Comparison of ENCODE assay signal across 8 cellular contexts in the genomic region with DNA sequence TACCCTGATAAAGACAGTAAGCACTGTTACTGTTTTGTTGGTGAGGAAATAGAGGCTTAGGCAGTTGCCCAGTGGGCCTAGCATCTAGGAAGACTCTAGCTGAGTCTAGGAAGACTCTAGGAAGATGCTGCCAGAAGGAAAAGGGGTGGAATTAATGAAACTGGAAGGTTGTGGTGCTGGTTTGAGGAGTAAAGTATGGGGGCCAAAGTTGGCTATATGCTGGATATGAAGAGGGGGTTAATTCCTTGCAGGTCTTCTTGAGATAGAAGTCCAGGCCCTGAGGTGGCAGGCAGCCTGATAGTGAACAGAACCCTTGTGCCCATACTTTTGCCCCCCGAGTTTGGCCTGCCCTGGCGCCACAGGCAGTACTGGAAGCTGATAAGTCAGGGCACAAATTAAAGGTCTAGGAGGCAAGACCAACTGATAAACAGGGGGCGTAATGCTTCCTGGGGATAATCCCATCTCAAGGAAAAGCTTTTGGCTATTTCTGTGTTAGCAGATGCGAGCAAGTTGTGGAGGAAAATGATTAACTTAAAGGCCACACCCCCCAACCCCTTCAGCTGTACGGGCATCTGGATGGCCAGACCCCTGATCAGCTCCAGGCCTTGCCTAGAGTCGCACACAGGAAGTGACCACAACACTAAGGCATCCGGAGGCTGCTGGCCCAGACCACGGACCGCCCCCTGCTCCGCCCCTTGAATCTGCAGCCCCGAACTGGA. TPM values are rescaled to one million over a fixed set of nuclear protein-coding genes. Genes with fewer than 3 reads are reported as not detected.
A peak's percentile ranks its signal among the peaks of the same experiment; 100 is the strongest.
DNase-seq lines count a peak whose midpoint lies in the region; ATAC-seq and TF ChIP-seq lines count a peak whose summit lies in the region.

No MANE protein-coding gene starts in this region.

- intact Hi-C loops in activated CD4-positive, alpha-beta T cell treated with anti-CD3 and anti-CD28 coated beads, Interleukin-2, amount 10 ng/mL, durations not matched to agents 24 days and 14 days (cut with micrococcal nuclease) = loop anchor here (1.0 to 10.0 kb wide), 7 partner anchors 61 to 372 kb away; a partner anchor contains a TSS
- intact Hi-C loops in stomach (cut with DNase I; ENCODE audit: low total_unique reads) = loop anchor here (10.0 kb wide), 1 partner anchor 78 kb away; a partner anchor contains a TSS

- H3K27me3 Mint-ChIP-seq in activated CD4-positive, alpha-beta T cell treated with anti-CD3 and anti-CD28 coated beads, Interleukin-2, amount 10 ng/mL, durations not matched to agents 24 days and 14 days = no peaks in the 10 kb centered on the region

- H3K27ac Mint-ChIP-seq in activated CD4-positive, alpha-beta T cell treated with anti-CD3 and anti-CD28 coated beads, Interleukin-2, amount 10 ng/mL, durations not matched to agents 24 days and 14 days = no peak overlapping the region

- H3K4me3 Mint-ChIP-seq in activated CD4-positive, alpha-beta T cell treated with anti-CD3 and anti-CD28 coated beads, Interleukin-2, amount 10 ng/mL, durations not matched to agents 24 days and 14 days = no peak overlapping the region

- 23 to 28% methylated on average over 7 to 8 of the region's 11 CpGs for WGBS in mesodermal cell (ENCODE audit: insufficient coverage in 2 of 2), 2 experiments
- WGBS in stomach, 5 donors = 5 to 12% (median 8%) methylated on average over 9 to 11 of the region's 11 CpGs

- H3K27ac ChIP-seq in epithelial cell of prostate (peak overlapping the region; percentile 90), mesodermal cell (ENCODE audit: low read depth, low read length, severe bottlenecking) (peak overlapping the region; percentile 96), stomach (peak overlapping the region; percentile 79 to 100 (median 99))

- H3K4me1 Mint-ChIP-seq in activated CD4-positive, alpha-beta T cell treated with anti-CD3 and anti-CD28 coated beads, Interleukin-2, amount 10 ng/mL, durations not matched to agents 24 days and 14 days = peaks cover 44% of the 10 kb centered on the region

- no peaks in the 10 kb centered on the region for H3K9me3 Mint-ChIP-seq in activated CD4-positive, alpha-beta T cell treated with anti-CD3 and anti-CD28 coated beads, Interleukin-2, amount 10 ng/mL, durations not matched to agents 24 days and 14 days

- TF ChIP-seq CTCF in GM12875 (IDR thresholded peaks at IDR 0.05; ENCODE audit: borderline replicate concordance, insufficient read depth, low read depth, low read length) (no peak), stomach (IDR thresholded peaks at IDR 0.05) (no peak)

- peak in 1 of 4 donors; percentile 28 for TF ChIP-seq POLR2A in stomach (IDR thresholded peaks at IDR 0.05)

- no peaks in the 10 kb centered on the region for H3K27me3 ChIP-seq in stomach

- peak; percentile 97 for DNase-seq in A172 (ENCODE audit: low spot score)
- DNase-seq in NCI-H1105 treated with DMSO at 0.1 percent for 48 hours (lab: John Stamatoyannopoulos, UW) = peak; percentile 31
- peak; percentile 91 for DNase-seq in activated CD4-positive, alpha-beta T cell treated with anti-CD3 and anti-CD28 coated beads, Interleukin-2, amount 10 ng/mL, durations not matched to agents 24 days and 14 days
- peak; percentile 24 for DNase-seq in epithelial cell of prostate (ENCODE audit: low read depth, low spot score)
- DNase-seq in stomach = peak; percentile 84

- peaks cover 49% of the 10 kb centered on the region for H3K36me3 Mint-ChIP-seq in activated CD4-positive, alpha-beta T cell treated with anti-CD3 and anti-CD28 coated beads, Interleukin-2, amount 10 ng/mL, durations not matched to agents 24 days and 14 days (ENCODE audit: low read depth)

- H3K4me3 ChIP-seq in GM12875 (ENCODE audit: low read depth, low read length) (peak overlapping the region; percentile 1), mesodermal cell (ENCODE audit: extremely low read depth, insufficient read depth, low read length, poor library complexity, severe bottlenecking) (peak overlapping the region; percentile 20), stomach (peak overlapping the region; percentile 21 to 93 (median 52))

- H3K9me3 ChIP-seq in mesodermal cell (ENCODE audit: control insufficient read depth, low read length) (no peaks in the 10 kb centered on the region), stomach (no peaks in the 10 kb centered on the region)

- H3K36me3 ChIP-seq in mesodermal cell (ENCODE audit: control insufficient read depth, insufficient read depth, low read length) = peaks cover 66% of the 10 kb centered on the region
- peaks cover 31 to 42% (median 38%) of the 10 kb centered on the region in 4 donors for H3K36me3 ChIP-seq in stomach

- peak; percentile 31 for ATAC-seq in HG02623 (IDR thresholded peaks at IDR 0.05; ENCODE audit: unreplicated experiment)

- no peak for TF ChIP-seq EP300 in stomach (IDR thresholded peaks at IDR 0.05)

- H3K4me1 ChIP-seq in mesodermal cell (ENCODE audit: control insufficient read depth, insufficient read depth, low read length, poor library complexity, severe bottlenecking) (peaks cover 50% of the 10 kb centered on the region), stomach (peaks cover 68 to 85% (median 78%) of the 10 kb centered on the region in 4 donors)

RNA-seq across cellular contexts. Expression of a gene that starts 3.1 kb away (rescaled TPM):
- 210 and 231 TPM in 2 replicates for total RNA-seq in A172 (2014; rRNA removed; shearing (Covaris generic))
- total RNA-seq in activated CD4-positive, alpha-beta T cell treated with anti-CD3 and anti-CD28 coated beads, Interleukin-2, amount 10 ng/mL, durations not matched to agents 24 days and 14 days = 89.6 and 92.4 TPM in 2 replicates
- 226 TPM for polyA plus RNA-seq in mesodermal cell (2013, experiment 1 of 2)
- 200 TPM for polyA plus RNA-seq in mesodermal cell (2013, experiment 2 of 2)
- total RNA-seq in stomach = 100 to 1,000 TPM in 4 of 5 donors, 10 to 100 TPM in 1; 60.0 to 308 (median 123) TPM
- 100 to 1,000 TPM; 123 to 138 (median 124) TPM for polyA plus RNA-seq in stomach

RNA-seq across cellular contexts. Expression of a gene that starts 3.2 kb away (rescaled TPM):
- total RNA-seq in A172 (2014; rRNA removed; shearing (Covaris generic)) = 14.0 and 35.3 TPM in 2 replicates
- total RNA-seq in activated CD4-positive, alpha-beta T cell treated with anti-CD3 and anti-CD28 coated beads, Interleukin-2, amount 10 ng/mL, durations not matched to agents 24 days and 14 days = 41.5 and 43.8 TPM in 2 replicates
- polyA plus RNA-seq in mesodermal cell (2013, experiment 1 of 2) = 13.1 TPM
- polyA plus RNA-seq in mesodermal cell (2013, experiment 2 of 2) = 12.7 TPM
- 10 to 100 TPM in 2 of 5 donors, 1 to 10 TPM in 3; 1.8 to 22.6 (median 7.6) TPM for total RNA-seq in stomach
- polyA plus RNA-seq in stomach = 10 to 100 TPM; 16.5 to 23.1 (median 18.0) TPM

RNA-seq across cellular contexts. Expression of a gene that starts 5.4 kb away (rescaled TPM):
- 53.6 and 67.5 TPM in 2 replicates for total RNA-seq in A172 (2014; rRNA removed; shearing (Covaris generic))
- total RNA-seq in activated CD4-positive, alpha-beta T cell treated with anti-CD3 and anti-CD28 coated beads, Interleukin-2, amount 10 ng/mL, durations not matched to agents 24 days and 14 days = 140 and 141 TPM in 2 replicates
- polyA plus RNA-seq in mesodermal cell (2013, experiment 1 of 2) = 229 TPM
- polyA plus RNA-seq in mesodermal cell (2013, experiment 2 of 2) = 198 TPM
- total RNA-seq in stomach = 100 to 1,000 TPM in 4 of 5 donors, 10 to 100 TPM in 1; 15.8 to 234 (median 163) TPM
- polyA plus RNA-seq in stomach = 100 to 1,000 TPM; 115 to 160 (median 154) TPM

RNA-seq across cellular contexts. Expression of a gene that starts 12.6 kb away (rescaled TPM):
- total RNA-seq in A172 (2014; rRNA removed; shearing (Covaris generic)) = 31.7 and 34.9 TPM in 2 replicates
- total RNA-seq in activated CD4-positive, alpha-beta T cell treated with anti-CD3 and anti-CD28 coated beads, Interleukin-2, amount 10 ng/mL, durations not matched to agents 24 days and 14 days = 32.2 and 35.2 TPM in 2 replicates
- 66.1 TPM for polyA plus RNA-seq in mesodermal cell (2013, experiment 1 of 2)
- 56.8 TPM for polyA plus RNA-seq in mesodermal cell (2013, experiment 2 of 2)
- 100 to 1,000 TPM in 1 of 5 donors, 10 to 100 TPM in 4; 45.9 to 213 (median 91.5) TPM for total RNA-seq in stomach
- polyA plus RNA-seq in stomach = 10 to 100 TPM; 11.9 to 32.8 (median 26.1) TPM

RNA-seq across cellular contexts. Expression of a gene that starts 49.0 kb away (rescaled TPM):
- total RNA-seq in A172 (2014; rRNA removed; shearing (Covaris generic)) = 2.3 and 3.8 TPM in 2 replicates
- total RNA-seq in activated CD4-positive, alpha-beta T cell treated with anti-CD3 and anti-CD28 coated beads, Interleukin-2, amount 10 ng/mL, durations not matched to agents 24 days and 14 days = 0.35 and 0.36 TPM in 2 replicates
- 61.7 TPM for polyA plus RNA-seq in mesodermal cell (2013, experiment 1 of 2)
- 45.3 TPM for polyA plus RNA-seq in mesodermal cell (2013, experiment 2 of 2)
- total RNA-seq in stomach = 10 to 100 TPM in 4 of 5 donors, 1 to 10 TPM in 1; 9.9 to 22.8 (median 17.4) TPM
- 1 to 10 TPM in 2 of 3 donors, under 1 TPM in 1; 0.76 to 2.6 (median 1.6) TPM for polyA plus RNA-seq in stomach

Comparison
In these comparisons a context has a peak if more than half of its experiments do, and no peak if none do; other contexts are left out.
1. Peak in every context shown above with its lines: DNase-seq, ATAC-seq, H3K4me3 ChIP-seq and H3K27ac ChIP-seq.
2. DNase-seq: peak in every context shown above with its lines; median percentile 97 in A172; 91 in activated CD4-positive, alpha-beta T cell treated with anti-CD3 and anti-CD28 coated beads, Interleukin-2, amount 10 ng/mL, durations not matched to agents 24 days and 14 days; 84 in stomach; 31 in NCI-H1105 treated with DMSO at 0.1 percent for 48 hours; 24 in epithelial cell of prostate.
3. H3K4me3 ChIP-seq: peak in every context shown above with its lines; median percentile 52 in stomach; 20 in mesodermal cell; 1 in GM12875.